Comparison of ENCODE assay signal across 19 cellular contexts in genomic region chr1:93051961-93052360, GRCh38.
"Had no signal": no experiment of that assay in that cellular context is flagged by ENCODE, and none has a peak within 500 bp of the region (broad histone marks: within the 10 kb centered on the region; RNA-seq: fewer than 3 reads in every experiment).

No MANE protein-coding gene starts in this region.

- DNase-seq: activated CD4-positive, alpha-beta T cell treated with anti-CD3 and anti-CD28 coated beads for 4 hours; activated CD8-positive, alpha-beta memory T cell treated with anti-CD3 and anti-CD28 coated beads, Interleukin-2, amount 50 U/mL, for 4 hours; activated CD8-positive, alpha-beta T cell treated with anti-CD3 and anti-CD28 coated beads for 36 hours; activated gamma-delta T cell treated with Interleukin-2 at 50 U/mL for 16 hours; activated naive CD8-positive, alpha-beta T cell treated with anti-CD3 and anti-CD28 coated beads, Interleukin-2, amount 10 ng/mL, durations not matched to agents 7 days and 5 days; activated T-cell treated with anti-CD3 and anti-CD28 coated beads, Interleukin-2, amount 50 U/mL, for 72 hours; aorta; esophagus squamous epithelium; foreskin melanocyte; heart right ventricle; mucosa of descending colon; natural killer cell; small intestine; thyroid gland; uterus had no signal

- H3K27ac ChIP-seq: breast epithelium, esophagus squamous epithelium, heart right ventricle, right atrium auricular region, thyroid gland, uterus had no signal

- H3K27me3 ChIP-seq: breast epithelium, esophagus squamous epithelium, right atrium auricular region, thyroid gland, uterus had no signal

- H3K4me1 ChIP-seq: breast epithelium, esophagus squamous epithelium, heart right ventricle, right atrium auricular region, thyroid gland, uterus had no signal

- FAIRE-seq: endometrium, islet of Langerhans, small intestine had no signal

- H3K4me3 ChIP-seq: breast epithelium, esophagus squamous epithelium, heart right ventricle, mucosa of descending colon, right atrium auricular region, thyroid gland, uterus had no signal

- H3K9me3 ChIP-seq: breast epithelium, esophagus squamous epithelium, heart right ventricle, mucosa of descending colon, right atrium auricular region, thyroid gland, uterus had no signal

- ATAC-seq: activated CD8-positive, alpha-beta T cell treated with anti-CD3 and anti-CD28 coated beads for 36 hours; activated T-cell treated with anti-CD3 and anti-CD28 coated beads, Interleukin-2, amount 50 U/mL, for 72 hours; heart right ventricle; mucosa of descending colon; natural killer cell had no signal

- H3K36me3 ChIP-seq: breast epithelium, esophagus squamous epithelium, heart right ventricle, right atrium auricular region, thyroid gland, uterus had no signal
